Comparison of ENCODE assay signal across 10 cellular contexts in genomic region chr12:109952160-109952858, GRCh38. TPM values are rescaled to one million over a fixed set of nuclear protein-coding genes. Genes with fewer than 3 reads are reported as not detected.
A peak's percentile ranks its signal among the peaks of the same experiment; 100 is the strongest.
DNase-seq lines count a peak whose midpoint lies in the region; ATAC-seq and TF ChIP-seq lines count a peak whose summit lies in the region.
"Had no signal": no experiment of that assay in that cellular context is flagged by ENCODE, and none has a peak within 500 bp of the region (broad histone marks: within the 10 kb centered on the region; RNA-seq: fewer than 3 reads in every experiment).

No MANE protein-coding gene starts in this region.

- H3K4me3 Mint-ChIP-seq in MCF 10A (ENCODE audit: unreplicated experiment) = no peak overlapping the region

- H3K27ac Mint-ChIP-seq in MCF 10A (ENCODE audit: low read depth, unreplicated experiment) = peak overlapping the region; percentile 24

- H3K36me3 ChIP-seq in breast epithelium (peaks cover 4% of the 10 kb centered on the region), SJSA1 (peaks cover 71% of the 10 kb centered on the region), left ventricle myocardium inferior (peaks cover 78% of the 10 kb centered on the region), upper lobe of right lung (peaks cover 99% of the 10 kb centered on the region)

- DNase-seq in MCF 10A (ENCODE audit: unreplicated experiment) = no peak
- no peak for DNase-seq in breast epithelium (ENCODE audit: low spot score in 2 of 2)
- DNase-seq in SJSA1 (ENCODE audit: low read depth in 1 of 2, low spot score in 2 of 2) = no peak
- no peak for DNase-seq in left ventricle myocardium inferior
- DNase-seq in upper lobe of right lung = no peak
- DNase-seq in NCI-H1105 (lab: John Stamatoyannopoulos, UW) = no peak
- DNase-seq in NCI-H2107 (lab: John Stamatoyannopoulos, UW) = no peak
- DNase-seq in NCI-H2227 (lab: John Stamatoyannopoulos, UW; ENCODE audit: unreplicated experiment) = no peak
- DNase-seq: RPMI8226 had no signal

- ATAC-seq in upper lobe of right lung = peak; percentile 83

- peaks cover 69% of the 10 kb centered on the region for H3K36me3 Mint-ChIP-seq in MCF 10A (ENCODE audit: insufficient read depth, unreplicated experiment)

- POLR2A ChIA-PET in MCF 10A (lab: Yijun Ruan, JAX) = interaction anchor here (0.7 to 1.9 kb wide), 2 partner anchors 13 to 31 kb away, joined by 3 to 4 read pairs; no protein-coding TSS in a partner anchor

- TF ChIP-seq CTCF in MCF 10A (IDR thresholded peaks at IDR 0.05; ENCODE audit: unreplicated experiment) (no peak), breast epithelium (IDR thresholded peaks at IDR 0.05) (no peak), left ventricle myocardium inferior (IDR thresholded peaks at IDR 0.05; ENCODE audit: borderline replicate concordance) (no peak), upper lobe of right lung (IDR thresholded peaks at IDR 0.05) (no peak)

- H3K4me1 ChIP-seq in breast epithelium = no peaks in the 10 kb centered on the region
- peaks cover 56% of the 10 kb centered on the region for H3K4me1 ChIP-seq in SJSA1 (replicated peaks)
- H3K4me1 ChIP-seq in left ventricle myocardium inferior = peaks cover 68% of the 10 kb centered on the region
- H3K4me1 ChIP-seq in upper lobe of right lung = peaks cover 20% of the 10 kb centered on the region

- H3K27me3 ChIP-seq in breast epithelium (no peaks in the 10 kb centered on the region), SJSA1 (replicated peaks) (no peaks in the 10 kb centered on the region), left ventricle myocardium inferior (ENCODE audit: low read depth) (no peaks in the 10 kb centered on the region), upper lobe of right lung (no peaks in the 10 kb centered on the region)

- peaks cover 21% of the 10 kb centered on the region for H3K4me1 Mint-ChIP-seq in MCF 10A (ENCODE audit: insufficient read depth, unreplicated experiment)

- intact Hi-C loops in MCF 10A (cut with micrococcal nuclease) = loop anchor here (5.0 kb wide), 1 partner anchor 85 kb away; no protein-coding TSS in a partner anchor
- intact Hi-C loops in breast epithelium (cut with DNase I; ENCODE audit: low total_unique reads) = no loop called here
- intact Hi-C loops in left ventricle myocardium inferior (cut with micrococcal nuclease) = no loop called here
- intact Hi-C loops in upper lobe of right lung (cut with DNase I) = no loop called here

- no peak overlapping the region for H3K4me3 ChIP-seq in breast epithelium
- no peak overlapping the region for H3K4me3 ChIP-seq in SJSA1
- no peak overlapping the region for H3K4me3 ChIP-seq in left ventricle myocardium inferior
- no peak overlapping the region for H3K4me3 ChIP-seq in upper lobe of right lung

- CTCF ChIA-PET in MCF 10A (lab: Yijun Ruan, JAX) = interaction anchor here (0.5 to 1.0 kb wide), 2 partner anchors 24 to 804 kb away, joined by 3 read pairs; no protein-coding TSS in a partner anchor

- H3K27ac ChIP-seq in breast epithelium (no peak overlapping the region), SJSA1 (peak overlapping the region; percentile 81), left ventricle myocardium inferior (replicated peaks) (peak overlapping the region; percentile 86), upper lobe of right lung (no peak overlapping the region)
- H3K27ac ChIP-seq: C4-2B had no signal

- no peaks in the 10 kb centered on the region for H3K27me3 Mint-ChIP-seq in MCF 10A (ENCODE audit: insufficient read depth, unreplicated experiment)

- H3K9me3 ChIP-seq in breast epithelium (no peaks in the 10 kb centered on the region), SJSA1 (replicated peaks) (no peaks in the 10 kb centered on the region), left ventricle myocardium inferior (replicated peaks) (no peaks in the 10 kb centered on the region), upper lobe of right lung (no peaks in the 10 kb centered on the region)

- TF ChIP-seq POLR2A in breast epithelium (IDR thresholded peaks at IDR 0.05) = no peak

- no peaks in the 10 kb centered on the region for H3K9me3 Mint-ChIP-seq in MCF 10A (ENCODE audit: unreplicated experiment)

- no TSS peak for BruUV-seq in MCF 10A (replicated peaks; lab: Mats Ljungman, UMichigan)

RNA-seq across cellular contexts. Expression of gene GIT2, which starts 43.9 kb away (rescaled TPM):
- total RNA-seq in MCF 10A (2022) = 30.0 and 30.9 TPM in 2 replicates
- total RNA-seq in breast epithelium = 10 to 100 TPM; 41.3 to 53.1 (median 42.6) TPM
- total RNA-seq in SJSA1 (2014; rRNA removed; shearing (Covaris generic)) = 23.1 and 29.5 TPM in 2 replicates
- total RNA-seq in left ventricle myocardium inferior = 50.5 TPM
- 52.1 TPM for total RNA-seq in upper lobe of right lung

RNA-seq across cellular contexts. Expression of gene ANKRD13A, which starts 46.9 kb away (rescaled TPM):
- 26.1 and 32.5 TPM in 2 replicates for total RNA-seq in MCF 10A (2022)
- 100 to 1,000 TPM in 1 of 3 donors, 10 to 100 TPM in 2; 66.4 to 172 (median 88.2) TPM for total RNA-seq in breast epithelium
- total RNA-seq in SJSA1 (2014; rRNA removed; shearing (Covaris generic)) = 111 and 170 TPM in 2 replicates
- total RNA-seq in left ventricle myocardium inferior = 20.0 TPM
- 54.0 TPM for total RNA-seq in upper lobe of right lung

RNA-seq across cellular contexts. Expression of gene TCHP, which starts 52.2 kb away (rescaled TPM):
- total RNA-seq in MCF 10A (2022) (26.4 and 36.3 TPM in 2 replicates), breast epithelium (10 to 100 TPM; 10.2 to 20.0 (median 18.6) TPM), left ventricle myocardium inferior (10.4 TPM), upper lobe of right lung (16.5 TPM)
- 28.6 and 43.9 TPM in 2 replicates for total RNA-seq in SJSA1 (2014; rRNA removed; shearing (Covaris generic))

Comparison
In these comparisons a context has a peak if more than half of its experiments do, and no peak if none do; other contexts are left out.
1. H3K27ac ChIP-seq: peak in SJSA1 (single experiment) and left ventricle myocardium inferior (single experiment); none in breast epithelium (0 of 2) and upper lobe of right lung (single experiment).